8 cellular contexts compared by ENCODE assay signal in genomic region chr7:98211676-98212531, GRCh38. TPM values are rescaled to one million over a fixed set of nuclear protein-coding genes. Genes with fewer than 3 reads are reported as not detected.
DNase-seq lines count a peak whose midpoint lies in the region; ATAC-seq, FAIRE-seq and TF ChIP-seq lines count a peak whose summit lies in the region.

No MANE protein-coding gene starts in this region.

- no peaks in the 10 kb centered on the region for H4K20me1 ChIP-seq in BLaER1

- H3K4me3 ChIP-seq in BLaER1, result peak overlapping the region; percentile 36; the same call in 1 of the 2 replicates
- H3K4me3 ChIP-seq in HUES64 (ENCODE audit: low read length), result peak overlapping the region; percentile 29
- H3K4me3 ChIP-seq in bronchial epithelial cell (ENCODE audit: low read depth, low read length), result peak overlapping the region; percentile 32
- H3K4me3 ChIP-seq in naive thymus-derived CD4-positive, alpha-beta T cell (ENCODE audit: low read length), result no peak overlapping the region

- ATAC-seq in naive thymus-derived CD4-positive, alpha-beta T cell, result no peak
- ATAC-seq in GM21526 (IDR thresholded peaks at IDR 0.05; ENCODE audit: low FRiP score, unreplicated experiment) (no peak), GM19023 (IDR thresholded peaks at IDR 0.05; ENCODE audit: unreplicated experiment) (no peak)

- CTCF ChIA-PET in naive thymus-derived CD4-positive, alpha-beta T cell (lab: Charles Lee), result interaction anchor here (0.6 to 1.0 kb wide), 2 partner anchors 9 to 39 kb away, joined by 3 read pairs; no protein-coding TSS in a partner anchor

- H3K27ac ChIP-seq in BLaER1, result no peak overlapping the region
- H3K27ac ChIP-seq in HUES64 (ENCODE audit: low read depth, low read length), result no peak overlapping the region
- H3K27ac ChIP-seq in naive thymus-derived CD4-positive, alpha-beta T cell (ENCODE audit: low read depth, low read length), result no peak overlapping the region

- intact Hi-C loops in naive thymus-derived CD4-positive, alpha-beta T cell (cut with micrococcal nuclease), result loop anchor here in 1 of 2 donors (1.0 to 2.0 kb wide), 2 partner anchors 10 to 39 kb away; no protein-coding TSS in a partner anchor

- peaks cover 20% of the 10 kb centered on the region for H3K36me3 ChIP-seq in BLaER1
- peaks cover 7% of the 10 kb centered on the region for H3K36me3 ChIP-seq in HUES64 (ENCODE audit: insufficient read depth, low read length)
- no peaks in the 10 kb centered on the region for H3K36me3 ChIP-seq in bronchial epithelial cell (ENCODE audit: control insufficient read depth, insufficient read depth, low read length)
- H3K36me3 ChIP-seq in naive thymus-derived CD4-positive, alpha-beta T cell (ENCODE audit: control insufficient read depth in 2 of 3, insufficient read depth in 3 of 3, low read length in 3 of 3), result peaks cover 0 to 17% (median under 1%) of the 10 kb centered on the region in 3 experiments

- peak overlapping the region in 5 of 9 donors; percentile 25 to 84 (median 58) for H3K27ac Mint-ChIP-seq in naive thymus-derived CD4-positive, alpha-beta T cell

- H3K36me3 Mint-ChIP-seq in naive thymus-derived CD4-positive, alpha-beta T cell, result peaks cover 0 to 18% (median 7%) of the 10 kb centered on the region in 5 donors

- peaks cover 0 to 3% (median 0%) of the 10 kb centered on the region in 5 donors for H3K27me3 Mint-ChIP-seq in naive thymus-derived CD4-positive, alpha-beta T cell

- no peak for TF ChIP-seq CTCF in bronchial epithelial cell (IDR thresholded peaks at IDR 0.05; ENCODE audit: insufficient read depth, low read length, severe bottlenecking)

- FAIRE-seq in bronchial epithelial cell (lab: Jason Lieb, UNC), result no peak

- DNase-seq in bronchial epithelial cell (ENCODE audit: low read depth) (no peak), NCI-H524 treated with DMSO at 0.1 percent for 48 hours (lab: John Stamatoyannopoulos, UW) (no peak), DMS79 (lab: John Stamatoyannopoulos, UW) (no peak)
- DNase-seq in naive thymus-derived CD4-positive, alpha-beta T cell, result no peak

- no peak overlapping the region for H3K9ac ChIP-seq in BLaER1
- no peak overlapping the region for H3K9ac ChIP-seq in HUES64 (ENCODE audit: low read depth, low read length)

- no peaks in the 10 kb centered on the region for H3K9me3 ChIP-seq in BLaER1
- no peaks in the 10 kb centered on the region for H3K9me3 ChIP-seq in HUES64 (ENCODE audit: insufficient read depth, low read depth, low read length)
- no peaks in the 10 kb centered on the region for H3K9me3 ChIP-seq in naive thymus-derived CD4-positive, alpha-beta T cell (ENCODE audit: control insufficient read depth in 2 of 3, low read length in 3 of 3)

- H3K4me1 ChIP-seq in BLaER1 (peaks cover 19% of the 10 kb centered on the region), HUES64 (ENCODE audit: insufficient read depth, low read length) (no peaks in the 10 kb centered on the region)
- peaks cover 0 to 5% of the 10 kb centered on the region in 2 donors for H3K4me1 ChIP-seq in naive thymus-derived CD4-positive, alpha-beta T cell (ENCODE audit: control insufficient read depth in 2 of 2, insufficient read depth in 2 of 2, low read length in 2 of 2)

- H3K4me3 Mint-ChIP-seq in naive thymus-derived CD4-positive, alpha-beta T cell, result peak overlapping the region; percentile 48 to 79 (median 64)

- no peaks in the 10 kb centered on the region for H3K9me3 Mint-ChIP-seq in naive thymus-derived CD4-positive, alpha-beta T cell

- H3K4me2 ChIP-seq in BLaER1, result peak overlapping the region; percentile 69

- POLR2A ChIA-PET in naive thymus-derived CD4-positive, alpha-beta T cell (lab: Charles Lee), result interaction anchor here (1.8 to 2.1 kb wide), 2 partner anchors 9 to 39 kb away, joined by 8 to 14 read pairs; partner anchors contain the start of gene TECPR1

- H3K4me1 Mint-ChIP-seq in naive thymus-derived CD4-positive, alpha-beta T cell, result peaks cover 0 to 14% (median 5%) of the 10 kb centered on the region in 7 donors

- H3K27me3 ChIP-seq in BLaER1, result no peaks in the 10 kb centered on the region
- no peaks in the 10 kb centered on the region for H3K27me3 ChIP-seq in HUES64 (ENCODE audit: insufficient read depth, low read length)
- no peaks in the 10 kb centered on the region for H3K27me3 ChIP-seq in bronchial epithelial cell (ENCODE audit: control insufficient read depth, insufficient read depth, low read length)
- H3K27me3 ChIP-seq in naive thymus-derived CD4-positive, alpha-beta T cell (ENCODE audit: control insufficient read depth in 2 of 2, insufficient read depth in 2 of 2, low read length in 2 of 2), result no peaks in the 10 kb centered on the region

- WGBS in HUES64, result 81% methylated on average over 49 of the region's 49 CpGs

RNA-seq across cellular contexts. Expression of gene BHLHA15, which starts 0.7 kb away (rescaled TPM):
- polyA plus RNA-seq in HUES64 (2013, experiment 1 of 2), result 0.30 TPM
- polyA plus RNA-seq in HUES64 (2013, experiment 2 of 2), result 1.6 TPM
- total RNA-seq in bronchial epithelial cell, result 2.3 and 3.2 TPM in 2 replicates
- under 1 TPM in 2 of 5 experiments, not detected in 3; 0.39 to 0.80 TPM for total RNA-seq in naive thymus-derived CD4-positive, alpha-beta T cell
- not detected for polyA plus RNA-seq in naive thymus-derived CD4-positive, alpha-beta T cell

RNA-seq across cellular contexts. Expression of gene TECPR1, which starts 40.1 kb away (rescaled TPM):
- 6.6 TPM for polyA plus RNA-seq in HUES64 (2013, experiment 1 of 2)
- polyA plus RNA-seq in HUES64 (2013, experiment 2 of 2), result 7.0 TPM
- total RNA-seq in bronchial epithelial cell, result 8.2 and 12.4 TPM in 2 replicates
- total RNA-seq in naive thymus-derived CD4-positive, alpha-beta T cell, result 100 to 1,000 TPM in 4 of 5 experiments, 10 to 100 TPM in 1; 82.4 to 203 (median 134) TPM
- 10 to 100 TPM; 21.0 to 32.3 TPM for polyA plus RNA-seq in naive thymus-derived CD4-positive, alpha-beta T cell
